25 cellular contexts compared by ENCODE assay signal in the genomic region with DNA sequence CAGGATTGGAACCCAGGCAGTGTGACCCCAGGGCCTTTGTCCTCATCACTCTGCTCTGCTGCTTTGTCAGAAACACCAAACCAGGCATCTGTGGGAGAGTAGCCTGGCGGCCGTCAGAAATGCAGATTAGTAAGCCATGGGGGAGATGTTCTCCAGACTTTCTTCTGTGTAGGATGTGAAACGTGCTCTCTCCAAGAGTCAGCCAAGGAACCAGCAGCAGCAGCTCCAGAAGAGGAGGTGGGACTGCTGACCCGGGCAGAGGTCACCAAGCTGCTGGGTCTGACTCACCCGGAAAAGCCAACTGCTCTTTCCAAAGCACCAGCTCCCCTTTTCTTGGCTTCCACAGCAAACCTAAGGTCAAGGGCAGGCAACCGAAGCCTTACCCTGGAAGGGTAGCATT. TPM values are rescaled to one million over a fixed set of nuclear protein-coding genes. Genes with fewer than 3 reads are reported as not detected.
"Had no signal": no experiment of that assay in that cellular context is flagged by ENCODE, and none has a peak within 500 bp of the region (broad histone marks: within the 10 kb centered on the region; RNA-seq: fewer than 3 reads in every experiment).

No MANE protein-coding gene starts in this region.

- H3K27me3 ChIP-seq: body of pancreas, esophagus squamous epithelium, stomach, testis, vagina had no signal

- H3K4me1 ChIP-seq: stomach, testis, vagina had no signal

- H3K27ac ChIP-seq: body of pancreas, esophagus squamous epithelium, lower lobe of right lung, stomach, testis, vagina, WERI-Rb-1 had no signal

- DNase-seq: activated CD4-positive, alpha-beta T cell treated with anti-CD3 and anti-CD28 coated beads, Interleukin-2, amount 10 ng/mL, durations not matched to agents 7 days and 5 days; activated CD4-positive, CD25-positive, alpha-beta regulatory T cell treated with anti-CD3 and anti-CD28 coated beads, Interleukin-2, amount 50 U/mL, for 72 hours; activated CD8-positive, alpha-beta memory T cell treated with anti-CD3 and anti-CD28 coated beads, Interleukin-2, amount 10 ng/mL, durations not matched to agents 7 days and 5 days; activated CD8-positive, alpha-beta T cell treated with anti-CD3 and anti-CD28 coated beads for 36 hours; activated effector memory CD4-positive, alpha-beta T cell treated with anti-CD3 and anti-CD28 coated beads, Interleukin-2, amount 50 U/mL, for 16 hours; activated naive CD4-positive, alpha-beta T cell treated with anti-CD3 and anti-CD28 coated beads, Interleukin-2, amount 50 U/mL, for 16 hours; activated naive CD8-positive, alpha-beta T cell treated with anti-CD3 and anti-CD28 coated beads, Interleukin-2, amount 50 U/mL, for 24 hours; activated T-cell treated with anti-CD3 and anti-CD28 coated beads for 4 hours; anterior cingulate cortex; body of pancreas; effector CD4-positive, alpha-beta T cell; esophagus squamous epithelium; kidney; lower lobe of right lung; naive thymus-derived CD4-positive, alpha-beta T cell; occipital lobe; posterior cingulate gyrus; stimulated activated CD4-positive, alpha-beta T cell treated with anti-CD3 and anti-CD28 coated beads, Interleukin-15, amount 100 ng/mL, for 24 hours; stomach; testis; WERI-Rb-1 had no signal

- ATAC-seq: activated CD8-positive, alpha-beta memory T cell treated with anti-CD3 and anti-CD28 coated beads, Interleukin-2, amount 10 ng/mL, durations not matched to agents 7 days and 5 days; activated CD8-positive, alpha-beta T cell treated with anti-CD3 and anti-CD28 coated beads for 36 hours; activated naive CD8-positive, alpha-beta T cell treated with anti-CD3 and anti-CD28 coated beads, Interleukin-2, amount 50 U/mL, for 24 hours; body of pancreas; left lobe of liver; lower lobe of right lung; naive thymus-derived CD4-positive, alpha-beta T cell; stimulated activated memory B cell treated with anti-CD40 and anti-IgM and Interleukin-4, amounts not matched to agents 10 μg/mL and 1 μg/mL and 100 μg/mL, for 72 hours had no signal

- H3K36me3 ChIP-seq: esophagus squamous epithelium, lower lobe of right lung, stomach, vagina, WERI-Rb-1 had no signal

- H3K9me3 ChIP-seq: body of pancreas, esophagus squamous epithelium, lower lobe of right lung, testis, vagina had no signal

- H3K4me3 ChIP-seq: body of pancreas, esophagus squamous epithelium, lower lobe of right lung, smooth muscle cell, stomach, testis, vagina had no signal

RNA-seq across cellular contexts. Expression of a gene that starts 14.4 kb away (rescaled TPM):
- total RNA-seq: activated CD4-positive, alpha-beta T cell treated with anti-CD3 and anti-CD28 coated beads, Interleukin-2, amount 10 ng/mL, durations not matched to agents 7 days and 5 days; activated CD8-positive, alpha-beta T cell treated with anti-CD3 and anti-CD28 coated beads for 36 hours had no signal
- polyA plus RNA-seq: naive thymus-derived CD4-positive, alpha-beta T cell had no signal
